Comparison of ENCODE assay signal across 1 cellular context in genomic region chr16:57156351-57156703, GRCh38.
A peak's percentile ranks its signal among the peaks of the same experiment; 100 is the strongest.
TF ChIP-seq lines count a peak whose summit lies in the region.

No MANE protein-coding gene starts in this region.

TF ChIP-seq in HepG2, 621 proteins besides CTCF, POLR2A, EP300 and RAD21 (continued from another document and continues in another):
- TF ChIP-seq ZBED4 (CRISPR knock-in tag; IDR thresholded peaks at IDR 0.05; ENCODE audit: borderline replicate concordance) (no peak), ZFX (CRISPR knock-in tag; IDR thresholded peaks at IDR 0.05; ENCODE audit: low read depth) (no peak), GATA4 (IDR thresholded peaks at IDR 0.05; ENCODE audit: borderline replicate concordance, low read depth) (0 out of 2 replicates have a peak, but pooled peaks have one; percentile 69), SAP130 (CRISPR knock-in tag; IDR thresholded peaks at IDR 0.05; ENCODE audit: low read depth) (peak; percentile 23; the same call in 1 of the 2 replicates), BRD4 (CRISPR knock-in tag; IDR thresholded peaks at IDR 0.05) (no peak), BCL6 (CRISPR knock-in tag; IDR thresholded peaks at IDR 0.05) (peak; percentile 92), KLF11 (CRISPR knock-in tag; IDR thresholded peaks at IDR 0.05) (peak; percentile 51; the same call in 1 of the 2 replicates), CREM (IDR thresholded peaks at IDR 0.05) (peak; percentile 81), CREM (CRISPR knock-in tag; IDR thresholded peaks at IDR 0.05) (no peak), ELF3 (CRISPR knock-in tag; IDR thresholded peaks at IDR 0.05) (peak; percentile 75), TBL1XR1 (IDR thresholded peaks at IDR 0.05; ENCODE audit: borderline replicate concordance, low read length, partially characterized antibody) (no peak), SIX1 (CRISPR knock-in tag; IDR thresholded peaks at IDR 0.05; ENCODE audit: borderline replicate concordance) (peak; percentile 56; the same call in 1 of the 2 replicates), SSRP1 (CRISPR knock-in tag; IDR thresholded peaks at IDR 0.05) (no peak), ZFY (CRISPR knock-in tag; IDR thresholded peaks at IDR 0.05) (no peak), PHF8 (CRISPR knock-in tag; IDR thresholded peaks at IDR 0.05) (no peak), CBFB (CRISPR knock-in tag; IDR thresholded peaks at IDR 0.05) (0 out of 2 replicates have a peak, but pooled peaks have one; percentile 47), HDAC1 (CRISPR knock-in tag; IDR thresholded peaks at IDR 0.05) (peak; percentile 76), ZNF280D (CRISPR knock-in tag; IDR thresholded peaks at IDR 0.05) (peak; percentile 58; the same call in 1 of the 2 replicates), NFE2L1 (CRISPR knock-in tag; IDR thresholded peaks at IDR 0.05; ENCODE audit: borderline replicate concordance) (no peak), TEAD2 (CRISPR knock-in tag; IDR thresholded peaks at IDR 0.05) (no peak), RFXANK (CRISPR knock-in tag; IDR thresholded peaks at IDR 0.05) (no peak), HMG20B (CRISPR knock-in tag; conservative IDR thresholded peaks at IDR 0.05) (peak; percentile 58; the same call in 1 of the 2 replicates), GABPB1 (CRISPR knock-in tag; IDR thresholded peaks at IDR 0.05) (0 out of 2 replicates have a peak, but pooled peaks have one; percentile 22), ZBTB8A (CRISPR knock-in tag; IDR thresholded peaks at IDR 0.05; ENCODE audit: borderline replicate concordance, low read depth) (no peak), HHEX (CRISPR knock-in tag; IDR thresholded peaks at IDR 0.05) (peak; percentile 77), ZNF784 (CRISPR knock-in tag; IDR thresholded peaks at IDR 0.05; ENCODE audit: borderline replicate concordance) (no peak), IRF1 (CRISPR knock-in tag; IDR thresholded peaks at IDR 0.05; ENCODE audit: low read depth) (no peak), NCOA2 (CRISPR knock-in tag; IDR thresholded peaks at IDR 0.05) (peak; percentile 83), HMG20A (CRISPR knock-in tag; IDR thresholded peaks at IDR 0.05; ENCODE audit: borderline replicate concordance) (peak; percentile 94), ZFP37 (CRISPR knock-in tag; IDR thresholded peaks at IDR 0.05; ENCODE audit: borderline replicate concordance) (no peak), XBP1 (CRISPR knock-in tag; IDR thresholded peaks at IDR 0.05) (no peak), ZNF33A (CRISPR knock-in tag; IDR thresholded peaks at IDR 0.05; ENCODE audit: borderline replicate concordance) (no peak), ISL2 (CRISPR knock-in tag; IDR thresholded peaks at IDR 0.05) (peak; percentile 95), ZNF124 (CRISPR knock-in tag; IDR thresholded peaks at IDR 0.05) (peak; percentile 83; the same call in 1 of the 2 replicates), ZNF263 (CRISPR knock-in tag; IDR thresholded peaks at IDR 0.05) (no peak), ZNF670 (CRISPR knock-in tag; IDR thresholded peaks at IDR 0.05; ENCODE audit: borderline replicate concordance) (peak; percentile 78; the same call in 1 of the 2 replicates), HOMEZ (CRISPR knock-in tag; IDR thresholded peaks at IDR 0.05; ENCODE audit: low read depth) (peak; percentile 28; the same call in 1 of the 2 replicates), NONO (IDR thresholded peaks at IDR 0.05) (no peak), NONO (CRISPR knock-in tag; conservative IDR thresholded peaks at IDR 0.05) (no peak), TCF7L2 (IDR thresholded peaks at IDR 0.05; ENCODE audit: low read depth, low read length) (peak; percentile 81; the same call in 1 of the 2 replicates), ARID2 (CRISPR knock-in tag; IDR thresholded peaks at IDR 0.05; ENCODE audit: borderline replicate concordance) (no peak), NR2F1 (CRISPR knock-in tag; IDR thresholded peaks at IDR 0.05) (0 out of 4 replicates have a peak, but pooled peaks of 1 of the 2 experiments have one; percentile 47), ZNF234 (CRISPR knock-in tag; conservative IDR thresholded peaks at IDR 0.05) (no peak), ZBTB7A (CRISPR knock-in tag; IDR thresholded peaks at IDR 0.05) (no peak), SNAI1 (CRISPR knock-in tag; IDR thresholded peaks at IDR 0.05; ENCODE audit: borderline replicate concordance) (no peak), MEF2D (CRISPR knock-in tag; IDR thresholded peaks at IDR 0.05) (peak; percentile 72; the same call in 1 of the 2 replicates), SMC3 (IDR thresholded peaks at IDR 0.05; ENCODE audit: low read length) (no peak), ZNF331 (CRISPR knock-in tag; IDR thresholded peaks at IDR 0.05) (peak; percentile 47; the same call in 1 of the 2 replicates), PHF21A (CRISPR knock-in tag; IDR thresholded peaks at IDR 0.05) (0 out of 2 replicates have a peak, but pooled peaks have one; percentile 27), ZNF557 (CRISPR knock-in tag; IDR thresholded peaks at IDR 0.05) (no peak), CEBPB (IDR thresholded peaks at IDR 0.05; ENCODE audit: borderline replicate concordance, low read depth, low read length) (peak; percentile 32; the same call in 1 of the 2 replicates), SMAD3 (CRISPR knock-in tag; IDR thresholded peaks at IDR 0.05) (0 out of 2 replicates have a peak, but pooled peaks have one; percentile 40), SNRNP70 (IDR thresholded peaks at IDR 0.05; ENCODE audit: low read depth, low read length) (no peak)
- TF ChIP-seq, protein P1, sequence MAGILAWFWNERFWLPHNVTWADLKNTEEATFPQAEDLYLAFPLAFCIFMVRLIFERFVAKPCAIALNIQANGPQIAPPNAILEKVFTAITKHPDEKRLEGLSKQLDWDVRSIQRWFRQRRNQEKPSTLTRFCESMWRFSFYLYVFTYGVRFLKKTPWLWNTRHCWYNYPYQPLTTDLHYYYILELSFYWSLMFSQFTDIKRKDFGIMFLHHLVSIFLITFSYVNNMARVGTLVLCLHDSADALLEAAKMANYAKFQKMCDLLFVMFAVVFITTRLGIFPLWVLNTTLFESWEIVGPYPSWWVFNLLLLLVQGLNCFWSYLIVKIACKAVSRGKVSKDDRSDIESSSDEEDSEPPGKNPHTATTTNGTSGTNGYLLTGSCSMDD (CRISPR knock-in tag; IDR thresholded peaks at IDR 0.05): no peak
- TF ChIP-seq, protein P2, sequence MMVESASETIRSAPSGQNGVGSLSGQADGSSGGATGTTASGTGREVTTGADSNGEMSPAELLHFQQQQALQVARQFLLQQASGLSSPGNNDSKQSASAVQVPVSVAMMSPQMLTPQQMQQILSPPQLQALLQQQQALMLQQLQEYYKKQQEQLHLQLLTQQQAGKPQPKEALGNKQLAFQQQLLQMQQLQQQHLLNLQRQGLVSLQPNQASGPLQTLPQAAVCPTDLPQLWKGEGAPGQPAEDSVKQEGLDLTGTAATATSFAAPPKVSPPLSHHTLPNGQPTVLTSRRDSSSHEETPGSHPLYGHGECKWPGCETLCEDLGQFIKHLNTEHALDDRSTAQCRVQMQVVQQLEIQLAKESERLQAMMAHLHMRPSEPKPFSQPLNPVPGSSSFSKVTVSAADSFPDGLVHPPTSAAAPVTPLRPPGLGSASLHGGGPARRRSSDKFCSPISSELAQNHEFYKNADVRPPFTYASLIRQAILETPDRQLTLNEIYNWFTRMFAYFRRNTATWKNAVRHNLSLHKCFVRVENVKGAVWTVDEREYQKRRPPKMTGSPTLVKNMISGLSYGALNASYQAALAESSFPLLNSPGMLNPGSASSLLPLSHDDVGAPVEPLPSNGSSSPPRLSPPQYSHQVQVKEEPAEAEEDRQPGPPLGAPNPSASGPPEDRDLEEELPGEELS (CRISPR knock-in tag; IDR thresholded peaks at IDR 0.05): peak; percentile 82
- TF ChIP-seq, protein P3, sequence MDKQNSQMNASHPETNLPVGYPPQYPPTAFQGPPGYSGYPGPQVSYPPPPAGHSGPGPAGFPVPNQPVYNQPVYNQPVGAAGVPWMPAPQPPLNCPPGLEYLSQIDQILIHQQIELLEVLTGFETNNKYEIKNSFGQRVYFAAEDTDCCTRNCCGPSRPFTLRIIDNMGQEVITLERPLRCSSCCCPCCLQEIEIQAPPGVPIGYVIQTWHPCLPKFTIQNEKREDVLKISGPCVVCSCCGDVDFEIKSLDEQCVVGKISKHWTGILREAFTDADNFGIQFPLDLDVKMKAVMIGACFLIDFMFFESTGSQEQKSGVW (CRISPR knock-in tag; IDR thresholded peaks at IDR 0.05; ENCODE audit: borderline replicate concordance): no peak
- TF ChIP-seq, protein P4, sequence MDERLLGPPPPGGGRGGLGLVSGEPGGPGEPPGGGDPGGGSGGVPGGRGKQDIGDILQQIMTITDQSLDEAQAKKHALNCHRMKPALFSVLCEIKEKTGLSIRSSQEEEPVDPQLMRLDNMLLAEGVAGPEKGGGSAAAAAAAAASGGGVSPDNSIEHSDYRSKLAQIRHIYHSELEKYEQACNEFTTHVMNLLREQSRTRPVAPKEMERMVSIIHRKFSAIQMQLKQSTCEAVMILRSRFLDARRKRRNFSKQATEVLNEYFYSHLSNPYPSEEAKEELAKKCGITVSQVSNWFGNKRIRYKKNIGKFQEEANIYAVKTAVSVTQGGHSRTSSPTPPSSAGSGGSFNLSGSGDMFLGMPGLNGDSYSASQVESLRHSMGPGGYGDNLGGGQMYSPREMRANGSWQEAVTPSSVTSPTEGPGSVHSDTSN (CRISPR knock-in tag; IDR thresholded peaks at IDR 0.05): no peak
